Comparison of ENCODE assay signal across 9 cellular contexts in the genomic region with DNA sequence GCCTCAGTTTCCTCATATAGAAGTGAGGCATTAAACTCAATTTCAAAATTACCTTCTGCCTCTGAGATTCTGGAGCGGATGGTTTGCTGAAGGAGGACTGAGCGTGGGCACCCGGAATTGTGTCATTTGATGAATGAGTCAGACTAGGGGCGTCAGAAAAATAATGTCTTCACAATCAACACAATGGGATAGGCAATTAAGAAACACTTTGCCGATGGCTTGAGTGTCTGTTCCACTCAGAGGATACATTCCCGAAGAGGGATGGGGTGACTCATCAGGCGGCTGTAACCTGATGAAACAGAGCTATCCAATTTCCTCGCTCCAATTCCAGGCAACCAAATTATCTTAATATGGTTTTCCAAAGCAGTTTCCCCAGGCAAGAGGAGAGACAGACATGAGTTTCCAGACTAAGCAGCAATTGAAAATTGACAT. TPM values are rescaled to one million over a fixed set of nuclear protein-coding genes. Genes with fewer than 3 reads are reported as not detected.
A peak's percentile ranks its signal among the peaks of the same experiment; 100 is the strongest.
DNase-seq lines count a peak whose midpoint lies in the region; ATAC-seq, FAIRE-seq and TF ChIP-seq lines count a peak whose summit lies in the region.
"Had no signal": no experiment of that assay in that cellular context is flagged by ENCODE, and none has a peak within 500 bp of the region (broad histone marks: within the 10 kb centered on the region; RNA-seq: fewer than 3 reads in every experiment).

No MANE protein-coding gene starts in this region.

- H3F3A ChIP-seq in smooth muscle cell (ENCODE audit: low read depth), result peaks cover 37% of the 10 kb centered on the region

- WGBS in smooth muscle cell (ENCODE audit: low lambda C conversion rate), result 3% methylated on average over 8 of the region's 8 CpGs

- CTCF ChIA-PET in endothelial cell of umbilical vein (lab: Charles Lee), result interaction anchor here (1.0 to 4.0 kb wide), 4 partner anchors 9 to 213 kb away, joined by 3 to 21 read pairs (median 4); no protein-coding TSS in a partner anchor

- H3K4me3 ChIP-seq in endothelial cell of umbilical vein (replicated peaks in 1 of 3; ENCODE audit: insufficient read depth in 1 of 3, low read depth in 1 of 3, low read length in 3 of 3) (no peak overlapping the region), smooth muscle cell (no peak overlapping the region)

- H4K20me1 ChIP-seq in endothelial cell of umbilical vein (replicated peaks; ENCODE audit: control insufficient read depth, extremely low read depth, insufficient read depth, low read length) (no peaks in the 10 kb centered on the region), smooth muscle cell (ENCODE audit: low read depth) (no peaks in the 10 kb centered on the region)

- DNase-seq in DMS 273 (lab: John Stamatoyannopoulos, UW; ENCODE audit: unreplicated experiment) (peak; percentile 48), DMS 273 treated with DMSO at 0.1 percent for 48 hours (lab: John Stamatoyannopoulos, UW) (no peak), NCI-H510A treated with DMSO at 0.1 percent for 48 hours (lab: John Stamatoyannopoulos, UW) (peak; percentile 61), endothelial cell of umbilical vein (ENCODE audit: low read depth, low spot score) (no peak), smooth muscle cell (lab: John Stamatoyannopoulos, UW; ENCODE audit: unreplicated experiment) (no peak)
- DNase-seq in activated CD8-positive, alpha-beta memory T cell treated with anti-CD3 and anti-CD28 coated beads for 24 hours, result no peak

- H3K36me3 ChIP-seq in endothelial cell of umbilical vein (ENCODE audit: control insufficient read depth in 2 of 2, extremely low read depth in 1 of 2, insufficient read depth in 2 of 2, low read length in 2 of 2), result no peaks in the 10 kb centered on the region
- no peaks in the 10 kb centered on the region for H3K36me3 ChIP-seq in smooth muscle cell (ENCODE audit: low read depth)

- ATAC-seq in HG02798 (IDR thresholded peaks at IDR 0.05; ENCODE audit: poor library complexity, unreplicated experiment) (no peak), GM21619 (IDR thresholded peaks at IDR 0.05; ENCODE audit: unreplicated experiment) (no peak)

- H3K27ac ChIP-seq in endothelial cell of umbilical vein (ENCODE audit: insufficient read depth, low read depth, low read length), result no peak overlapping the region
- peak overlapping the region; percentile 81 for H3K27ac ChIP-seq in smooth muscle cell (ENCODE audit: low read depth)
- H3K27ac ChIP-seq: 22Rv1 had no signal

- FAIRE-seq in endothelial cell of umbilical vein (lab: Jason Lieb, UNC), result no peak

- H3K9me1 ChIP-seq in endothelial cell of umbilical vein (replicated peaks; ENCODE audit: control insufficient read depth, extremely low read depth, insufficient read depth, low read length), result no peaks in the 10 kb centered on the region

- H3K9ac ChIP-seq in endothelial cell of umbilical vein (replicated peaks; ENCODE audit: extremely low read depth, insufficient read depth, low read length) (no peak overlapping the region), smooth muscle cell (ENCODE audit: low read depth) (peak overlapping the region; percentile 18)

- no peak for TF ChIP-seq POLR2A in endothelial cell of umbilical vein (IDR thresholded peaks at IDR 0.05; ENCODE audit: low read depth, low read length)

- BruUV-seq in endothelial cell of umbilical vein (replicated peaks; lab: Mats Ljungman, UMichigan), result no TSS peak

- POLR2A ChIA-PET in endothelial cell of umbilical vein (lab: Charles Lee), result no interaction called here

- H3K27me3 ChIP-seq in endothelial cell of umbilical vein (ENCODE audit: control insufficient read depth in 2 of 2, insufficient read depth in 2 of 2, low read length in 2 of 2) (peaks cover 3 to 8% of the 10 kb centered on the region in 2 experiments), smooth muscle cell (ENCODE audit: low read depth) (no peaks in the 10 kb centered on the region)

- no peaks in the 10 kb centered on the region for H3K9me3 ChIP-seq in endothelial cell of umbilical vein (replicated peaks; ENCODE audit: control insufficient read depth, insufficient read depth, low read length)
- no peaks in the 10 kb centered on the region for H3K9me3 ChIP-seq in smooth muscle cell (replicated peaks; ENCODE audit: low read depth)

- dilution Hi-C loops in endothelial cell of umbilical vein (cut with MboI; ENCODE audit: extremely low pct_ligation_motif_present, low sequenced_read_pairs), result no loop called here

- H3K4me1 ChIP-seq in endothelial cell of umbilical vein (ENCODE audit: control insufficient read depth, extremely low read depth, insufficient read depth, low read length), result no peaks in the 10 kb centered on the region
- peaks cover 13% of the 10 kb centered on the region for H3K4me1 ChIP-seq in smooth muscle cell (ENCODE audit: low read depth)

- H3K79me2 ChIP-seq in endothelial cell of umbilical vein (ENCODE audit: control insufficient read depth, insufficient read depth, low read length), result no peaks in the 10 kb centered on the region
- H3K79me2 ChIP-seq in smooth muscle cell (ENCODE audit: low read depth), result no peaks in the 10 kb centered on the region

- no peak for TF ChIP-seq CTCF in endothelial cell of umbilical vein (IDR thresholded peaks at IDR 0.05; ENCODE audit: extremely low read depth in 1 of 2, insufficient read depth in 1 of 2, low read depth in 1 of 2, low read length in 2 of 2)
- no peak for TF ChIP-seq CTCF in smooth muscle cell (IDR thresholded peaks at IDR 0.05; ENCODE audit: borderline replicate concordance, insufficient read depth, poor library complexity, severe bottlenecking)

- intact Hi-C loops in endothelial cell of umbilical vein (cut with micrococcal nuclease), result no loop called here

- H3K4me2 ChIP-seq in endothelial cell of umbilical vein (ENCODE audit: insufficient read depth, low read length) (no peak overlapping the region), smooth muscle cell (peak overlapping the region; percentile 75)

- H2AFZ ChIP-seq in endothelial cell of umbilical vein (ENCODE audit: low read depth, low read length), result no peak overlapping the region
- no peak overlapping the region for H2AFZ ChIP-seq in smooth muscle cell (ENCODE audit: low read depth)

TF ChIP-seq in endothelial cell of umbilical vein, 7 proteins besides CTCF, POLR2A, EP300 and RAD21:
- TF ChIP-seq JUN (IDR thresholded peaks at IDR 0.05; ENCODE audit: borderline replicate concordance, insufficient read depth, insufficient read length, low read depth) (peak; percentile 29), POLR2AphosphoS5 (IDR thresholded peaks at IDR 0.05; ENCODE audit: insufficient read depth, low read depth, low read length) (no peak)
TF ChIP-seq in endothelial cell of umbilical vein: peak in this region for 1.

RNA-seq across cellular contexts. Expression of a gene that starts 1.2 kb away (rescaled TPM):
- total RNA-seq in endothelial cell of umbilical vein (not detected in 2 replicates), smooth muscle cell (7.3 and 15.8 TPM in 2 replicates)
- polyA plus RNA-seq in endothelial cell of umbilical vein (not detected in 2 replicates), smooth muscle cell (2.4 and 5.3 TPM in 2 replicates)
- polyA plus RNA-seq in endothelial cell of umbilical vein (2011; cell fraction: cytosol; rRNA removed), result not detected in 2 replicates
- not detected in 2 replicates for polyA plus RNA-seq in endothelial cell of umbilical vein (2011; cell fraction: nucleus; rRNA removed)
- not detected in 2 replicates for polyA plus RNA-seq in endothelial cell of umbilical vein (2012)
- polyA minus RNA-seq in endothelial cell of umbilical vein, result not detected in 2 replicates
- polyA minus RNA-seq in endothelial cell of umbilical vein (2011; cell fraction: cytosol; rRNA and poly(A)+ RNA removed), result 32.4 TPM
- not detected in 2 replicates for polyA minus RNA-seq in endothelial cell of umbilical vein (2011; cell fraction: nucleus; rRNA and poly(A)+ RNA removed)

Comparison
In these comparisons a context has a peak if more than half of its experiments do, and no peak if none do; other contexts are left out.
1. DNase-seq: peak in DMS 273 (single experiment) and NCI-H510A treated with DMSO at 0.1 percent for 48 hours (single experiment); none in DMS 273 treated with DMSO at 0.1 percent for 48 hours (single experiment), endothelial cell of umbilical vein (single experiment), smooth muscle cell (single experiment) and activated CD8-positive, alpha-beta memory T cell treated with anti-CD3 and anti-CD28 coated beads for 24 hours (single experiment).